ENCODE assay signal across 24 cellular contexts in genomic region chr5:38941912-38942311, GRCh38.
DNase-seq lines count a peak whose midpoint lies in the region; ATAC-seq lines count a peak whose summit lies in the region.
"Had no signal": no experiment of that assay in that cellular context is flagged by ENCODE, and none has a peak within 500 bp of the region (broad histone marks: within the 10 kb centered on the region; RNA-seq: fewer than 3 reads in every experiment).

No MANE protein-coding gene starts in this region.

- CTCF ChIA-PET in activated naive CD4-positive, alpha-beta T cell treated with anti-CD3 and anti-CD28 coated beads, Interleukin-2, amount 10 ng/mL, durations not matched to agents 7 days and 5 days (lab: Charles Lee) = no interaction called here

- peak overlapping the region; percentile 30 for H3K27ac Mint-ChIP-seq in activated T-cell treated with anti-CD3 and anti-CD28 coated beads, Interleukin-2, amount 50 U/mL, for 24 hours
- H3K27ac Mint-ChIP-seq in activated naive CD4-positive, alpha-beta T cell treated with anti-CD3 and anti-CD28 coated beads, Interleukin-2, amount 50 U/mL, for 72 hours = no peak overlapping the region
- H3K27ac Mint-ChIP-seq in activated naive CD4-positive, alpha-beta T cell treated with anti-CD3 and anti-CD28 coated beads, Interleukin-2, amount 10 ng/mL, durations not matched to agents 7 days and 5 days = no peak overlapping the region
- no peak overlapping the region for H3K27ac Mint-ChIP-seq in effector memory CD8-positive, alpha-beta T cell
- H3K27ac Mint-ChIP-seq: CD14-positive monocyte; CD4-positive, alpha-beta memory T cell; CD4-positive, CD25-positive, alpha-beta regulatory T cell had no signal

- peaks cover 3% of the 10 kb centered on the region for H3K4me1 Mint-ChIP-seq in activated T-cell treated with anti-CD3 and anti-CD28 coated beads, Interleukin-2, amount 50 U/mL, for 24 hours (ENCODE audit: low read depth)
- peaks cover 7% of the 10 kb centered on the region for H3K4me1 Mint-ChIP-seq in activated naive CD4-positive, alpha-beta T cell treated with anti-CD3 and anti-CD28 coated beads, Interleukin-2, amount 10 ng/mL, durations not matched to agents 7 days and 5 days
- no peaks in the 10 kb centered on the region for H3K4me1 Mint-ChIP-seq in effector memory CD8-positive, alpha-beta T cell (ENCODE audit: low read depth in 2 of 2)
- H3K4me1 Mint-ChIP-seq: CD14-positive monocyte; CD4-positive, alpha-beta memory T cell; CD8-positive, alpha-beta memory T cell had no signal

- no peaks in the 10 kb centered on the region for H3K9me3 Mint-ChIP-seq in activated T-cell treated with anti-CD3 and anti-CD28 coated beads, Interleukin-2, amount 50 U/mL, for 24 hours
- no peaks in the 10 kb centered on the region for H3K9me3 Mint-ChIP-seq in activated naive CD4-positive, alpha-beta T cell treated with anti-CD3 and anti-CD28 coated beads, Interleukin-2, amount 50 U/mL, for 72 hours
- no peaks in the 10 kb centered on the region for H3K9me3 Mint-ChIP-seq in activated naive CD4-positive, alpha-beta T cell treated with anti-CD3 and anti-CD28 coated beads, Interleukin-2, amount 10 ng/mL, durations not matched to agents 7 days and 5 days
- H3K9me3 Mint-ChIP-seq in effector memory CD8-positive, alpha-beta T cell = no peaks in the 10 kb centered on the region
- H3K9me3 Mint-ChIP-seq: CD4-positive, alpha-beta memory T cell; CD4-positive, CD25-positive, alpha-beta regulatory T cell; CD8-positive, alpha-beta memory T cell had no signal

- peaks cover 71% of the 10 kb centered on the region for H3K36me3 Mint-ChIP-seq in activated T-cell treated with anti-CD3 and anti-CD28 coated beads, Interleukin-2, amount 50 U/mL, for 24 hours (ENCODE audit: low read depth)
- peaks cover 0 to 6% of the 10 kb centered on the region in 2 donors for H3K36me3 Mint-ChIP-seq in activated naive CD4-positive, alpha-beta T cell treated with anti-CD3 and anti-CD28 coated beads, Interleukin-2, amount 50 U/mL, for 72 hours
- peaks cover 35% of the 10 kb centered on the region for H3K36me3 Mint-ChIP-seq in activated naive CD4-positive, alpha-beta T cell treated with anti-CD3 and anti-CD28 coated beads, Interleukin-2, amount 10 ng/mL, durations not matched to agents 7 days and 5 days
- peaks cover 70% of the 10 kb centered on the region for H3K36me3 Mint-ChIP-seq in effector memory CD8-positive, alpha-beta T cell (ENCODE audit: insufficient read depth)

- H3K4me3 Mint-ChIP-seq in activated T-cell treated with anti-CD3 and anti-CD28 coated beads, Interleukin-2, amount 50 U/mL, for 24 hours = no peak overlapping the region
- no peak overlapping the region for H3K4me3 Mint-ChIP-seq in activated naive CD4-positive, alpha-beta T cell treated with anti-CD3 and anti-CD28 coated beads, Interleukin-2, amount 10 ng/mL, durations not matched to agents 7 days and 5 days
- no peak overlapping the region for H3K4me3 Mint-ChIP-seq in effector memory CD8-positive, alpha-beta T cell
- H3K4me3 Mint-ChIP-seq: CD14-positive monocyte; CD4-positive, alpha-beta memory T cell; CD4-positive, CD25-positive, alpha-beta regulatory T cell; CD8-positive, alpha-beta memory T cell had no signal

- no peak for DNase-seq in activated T-cell treated with anti-CD3 and anti-CD28 coated beads, Interleukin-2, amount 50 U/mL, for 24 hours
- DNase-seq in activated T-cell treated with anti-CD3 and anti-CD28 coated beads for 4 hours (no peak), MV-4-11 (lab: John Stamatoyannopoulos, UW) (peak; percentile 55), astrocyte of the hippocampus (ENCODE audit: low read depth, low spot score) (peak; percentile 27), SHP77 treated with DMSO at 0.1 percent for 48 hours (lab: John Stamatoyannopoulos, UW) (no peak)
- no peak for DNase-seq in activated naive CD4-positive, alpha-beta T cell treated with anti-CD3 and anti-CD28 coated beads, Interleukin-2, amount 50 U/mL, for 72 hours (ENCODE audit: low spot score in 2 of 2)
- no peak for DNase-seq in activated naive CD4-positive, alpha-beta T cell treated with anti-CD3 and anti-CD28 coated beads, Interleukin-2, amount 10 ng/mL, durations not matched to agents 7 days and 5 days
- no peak for DNase-seq in effector memory CD8-positive, alpha-beta T cell
- DNase-seq: BE2C; C1 segment of cervical spinal cord; CD4-positive, alpha-beta memory T cell; CD4-positive, CD25-positive, alpha-beta regulatory T cell; CD8-positive, alpha-beta memory T cell; COR-L47; DMS 273 treated with DMSO at 0.1 percent for 48 hours; DMS153; DMS53; DMS79; DND-41; EL; GDM1 had no signal

- peak; percentile 65 to 72 for ATAC-seq in activated naive CD4-positive, alpha-beta T cell treated with anti-CD3 and anti-CD28 coated beads, Interleukin-2, amount 50 U/mL, for 72 hours
- ATAC-seq in effector memory CD8-positive, alpha-beta T cell (replicated peaks) = no peak
- ATAC-seq: A549, GM12878 had no signal

- H3K27me3 Mint-ChIP-seq in activated T-cell treated with anti-CD3 and anti-CD28 coated beads, Interleukin-2, amount 50 U/mL, for 24 hours = no peaks in the 10 kb centered on the region
- no peaks in the 10 kb centered on the region for H3K27me3 Mint-ChIP-seq in activated naive CD4-positive, alpha-beta T cell treated with anti-CD3 and anti-CD28 coated beads, Interleukin-2, amount 10 ng/mL, durations not matched to agents 7 days and 5 days
- no peaks in the 10 kb centered on the region for H3K27me3 Mint-ChIP-seq in effector memory CD8-positive, alpha-beta T cell
- H3K27me3 Mint-ChIP-seq: CD4-positive, alpha-beta memory T cell; CD4-positive, CD25-positive, alpha-beta regulatory T cell; CD8-positive, alpha-beta memory T cell had no signal

Comparison
In these comparisons a context has a peak if more than half of its experiments do, and no peak if none do; other contexts are left out.
1. DNase-seq: peak in MV-4-11 (single experiment) and astrocyte of the hippocampus (single experiment); none in activated T-cell treated with anti-CD3 and anti-CD28 coated beads, Interleukin-2, amount 50 U/mL, for 24 hours (single experiment), activated T-cell treated with anti-CD3 and anti-CD28 coated beads for 4 hours (single experiment), activated naive CD4-positive, alpha-beta T cell treated with anti-CD3 and anti-CD28 coated beads, Interleukin-2, amount 50 U/mL, for 72 hours (0 of 2), activated naive CD4-positive, alpha-beta T cell treated with anti-CD3 and anti-CD28 coated beads, Interleukin-2, amount 10 ng/mL, durations not matched to agents 7 days and 5 days (single experiment), effector memory CD8-positive, alpha-beta T cell (0 of 3) and SHP77 treated with DMSO at 0.1 percent for 48 hours (single experiment).